ENCODE assay signal across 13 cellular contexts in genomic region chr18:70371085-70371735, GRCh38.
"Had no signal": no experiment of that assay in that cellular context is flagged by ENCODE, and none has a peak within 500 bp of the region (broad histone marks: within the 10 kb centered on the region; RNA-seq: fewer than 3 reads in every experiment).

No MANE protein-coding gene starts in this region.

- H3K9me3 ChIP-seq: ascending aorta, tibial artery, uterus had no signal

- H3K4me2 ChIP-seq: neural progenitor cell had no signal

- H3K27ac ChIP-seq: ascending aorta, cardiac muscle cell, neural progenitor cell, parathyroid adenoma, tibial artery, uterus had no signal

- H3K79me2 ChIP-seq: parathyroid adenoma had no signal

- H3K4me1 Mint-ChIP-seq: activated CD4-positive, alpha-beta T cell treated with anti-CD3 and anti-CD28 coated beads for 36 hours; activated naive CD8-positive, alpha-beta T cell treated with anti-CD3 and anti-CD28 coated beads, Interleukin-2, amount 10 ng/mL, durations not matched to agents 7 days and 5 days; stimulated activated effector memory CD8-positive, alpha-beta T cell treated with anti-CD3 and anti-CD28 coated beads, Interleukin-12 subunit alpha, Interleukin-12 subunit beta, amount 100 ng/mL, for 72 hours had no signal

- H3K36me3 Mint-ChIP-seq: activated naive CD8-positive, alpha-beta T cell treated with anti-CD3 and anti-CD28 coated beads, Interleukin-2, amount 10 ng/mL, durations not matched to agents 7 days and 5 days; neural progenitor cell; stimulated activated effector memory CD8-positive, alpha-beta T cell treated with anti-CD3 and anti-CD28 coated beads, Interleukin-12 subunit alpha, Interleukin-12 subunit beta, amount 100 ng/mL, for 72 hours had no signal

- H3K9me3 Mint-ChIP-seq: activated CD8-positive, alpha-beta T cell treated with anti-CD3 and anti-CD28 coated beads for 36 hours; activated naive CD8-positive, alpha-beta T cell treated with anti-CD3 and anti-CD28 coated beads, Interleukin-2, amount 10 ng/mL, durations not matched to agents 7 days and 5 days; activated T-cell treated with anti-CD3 and anti-CD28 coated beads, Interleukin-2, amount 50 U/mL, for 72 hours; stimulated activated effector memory CD8-positive, alpha-beta T cell treated with anti-CD3 and anti-CD28 coated beads, Interleukin-12 subunit alpha, Interleukin-12 subunit beta, amount 100 ng/mL, for 72 hours had no signal

- H3K9ac ChIP-seq: neural progenitor cell, parathyroid adenoma had no signal

- H3K27ac Mint-ChIP-seq: activated CD4-positive, alpha-beta T cell treated with anti-CD3 and anti-CD28 coated beads for 36 hours; activated CD8-positive, alpha-beta T cell treated with anti-CD3 and anti-CD28 coated beads for 36 hours; activated naive CD8-positive, alpha-beta T cell treated with anti-CD3 and anti-CD28 coated beads, Interleukin-2, amount 10 ng/mL, durations not matched to agents 7 days and 5 days; activated T-cell treated with anti-CD3 and anti-CD28 coated beads, Interleukin-2, amount 50 U/mL, for 72 hours; neural progenitor cell; stimulated activated effector memory CD8-positive, alpha-beta T cell treated with anti-CD3 and anti-CD28 coated beads, Interleukin-12 subunit alpha, Interleukin-12 subunit beta, amount 100 ng/mL, for 72 hours had no signal

- H3K4me3 ChIP-seq: ascending aorta, cardiac muscle cell, neural progenitor cell, tibial artery, uterus had no signal

- DNase-seq: activated CD4-positive, alpha-beta T cell treated with anti-CD3 and anti-CD28 coated beads for 36 hours; activated CD8-positive, alpha-beta memory T cell treated with anti-CD3 and anti-CD28 coated beads, Interleukin-2, amount 50 U/mL, for 4 hours; activated CD8-positive, alpha-beta T cell treated with anti-CD3 and anti-CD28 coated beads for 36 hours; activated naive CD8-positive, alpha-beta T cell treated with anti-CD3 and anti-CD28 coated beads, Interleukin-2, amount 10 ng/mL, durations not matched to agents 7 days and 5 days; activated T-cell treated with anti-CD3 and anti-CD28 coated beads, Interleukin-2, amount 50 U/mL, for 72 hours; T1000; tibial artery; uterus had no signal

- H3K4me1 ChIP-seq: ascending aorta, parathyroid adenoma, uterus had no signal

- ATAC-seq: activated CD4-positive, alpha-beta T cell treated with anti-CD3 and anti-CD28 coated beads for 36 hours; activated CD8-positive, alpha-beta T cell treated with anti-CD3 and anti-CD28 coated beads for 36 hours; activated T-cell treated with anti-CD3 and anti-CD28 coated beads, Interleukin-2, amount 50 U/mL, for 72 hours; stimulated activated effector memory CD8-positive, alpha-beta T cell treated with anti-CD3 and anti-CD28 coated beads, Interleukin-12 subunit alpha, Interleukin-12 subunit beta, amount 100 ng/mL, for 72 hours had no signal

- H2AFZ ChIP-seq: neural progenitor cell, parathyroid adenoma had no signal

- H3K27me3 ChIP-seq: ascending aorta, cardiac muscle cell, neural progenitor cell, tibial artery, uterus had no signal

- H3K4me3 Mint-ChIP-seq: activated CD4-positive, alpha-beta T cell treated with anti-CD3 and anti-CD28 coated beads for 36 hours; activated CD8-positive, alpha-beta T cell treated with anti-CD3 and anti-CD28 coated beads for 36 hours; activated naive CD8-positive, alpha-beta T cell treated with anti-CD3 and anti-CD28 coated beads, Interleukin-2, amount 10 ng/mL, durations not matched to agents 7 days and 5 days; activated T-cell treated with anti-CD3 and anti-CD28 coated beads, Interleukin-2, amount 50 U/mL, for 72 hours; neural progenitor cell; stimulated activated effector memory CD8-positive, alpha-beta T cell treated with anti-CD3 and anti-CD28 coated beads, Interleukin-12 subunit alpha, Interleukin-12 subunit beta, amount 100 ng/mL, for 72 hours had no signal

- H3K36me3 ChIP-seq: ascending aorta, cardiac muscle cell, neural progenitor cell, tibial artery, uterus had no signal
